ENCODE assay signal across 3 cellular contexts in the genomic region with DNA sequence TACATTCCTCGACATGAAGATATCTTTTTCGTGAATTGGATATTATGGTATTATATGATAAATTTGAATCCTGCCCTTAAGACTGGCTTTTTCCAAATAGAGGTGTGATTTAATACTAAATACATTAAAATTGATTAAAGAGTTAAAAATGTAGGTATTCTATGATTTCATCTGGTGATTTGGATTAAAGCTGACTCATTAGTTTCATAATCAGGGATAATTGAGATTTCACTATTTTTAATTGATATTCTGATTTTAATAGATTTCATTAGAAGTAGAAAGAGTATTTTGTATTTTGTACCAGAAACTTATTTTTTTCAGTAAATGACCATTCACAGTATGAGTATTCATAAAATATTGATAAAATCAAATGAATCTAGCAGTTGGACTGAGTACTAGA.
TF ChIP-seq lines count a peak whose summit lies in the region.

No MANE protein-coding gene starts in this region.

TF ChIP-seq in A549, 52 proteins besides CTCF, POLR2A, EP300 and RAD21:
- no peak for TF ChIP-seq POLR2AphosphoS2 (conservative IDR thresholded peaks at IDR 0.05; ENCODE audit: low read length)
- TF ChIP-seq RFX5 (IDR thresholded peaks at IDR 0.05) = no peak
- no peak for TF ChIP-seq FOSB (CRISPR knock-in tag; IDR thresholded peaks at IDR 0.05)
- peak; percentile 16 for TF ChIP-seq MAFK (IDR thresholded peaks at IDR 0.05; ENCODE audit: partially characterized antibody)
- TF ChIP-seq PBX3 (IDR thresholded peaks at IDR 0.05) = no peak
- TF ChIP-seq REST (IDR thresholded peaks at IDR 0.05) = no peak

TF ChIP-seq in IMR-90, 13 proteins besides CTCF, POLR2A, EP300 and RAD21:
- TF ChIP-seq, protein P1, sequence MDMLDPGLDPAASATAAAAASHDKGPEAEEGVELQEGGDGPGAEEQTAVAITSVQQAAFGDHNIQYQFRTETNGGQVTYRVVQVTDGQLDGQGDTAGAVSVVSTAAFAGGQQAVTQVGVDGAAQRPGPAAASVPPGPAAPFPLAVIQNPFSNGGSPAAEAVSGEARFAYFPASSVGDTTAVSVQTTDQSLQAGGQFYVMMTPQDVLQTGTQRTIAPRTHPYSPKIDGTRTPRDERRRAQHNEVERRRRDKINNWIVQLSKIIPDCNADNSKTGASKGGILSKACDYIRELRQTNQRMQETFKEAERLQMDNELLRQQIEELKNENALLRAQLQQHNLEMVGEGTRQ (IDR thresholded peaks at IDR 0.05; ENCODE audit: low read depth, low read length) = no peak
- TF ChIP-seq MAFK (IDR thresholded peaks at IDR 0.05; ENCODE audit: low read depth, low read length) = 0 out of 2 replicates have a peak, but pooled peaks have one; percentile 14

TF ChIP-seq in K562, 482 proteins besides CTCF, POLR2A, EP300 and RAD21:
- TF ChIP-seq THRB (CRISPR knock-in tag; conservative IDR thresholded peaks at IDR 0.05) (no peak), ZNF316 (IDR thresholded peaks at IDR 0.05) (peak; percentile 68)
